Comparison of ENCODE assay signal across 1 cellular context in the genomic region with DNA sequence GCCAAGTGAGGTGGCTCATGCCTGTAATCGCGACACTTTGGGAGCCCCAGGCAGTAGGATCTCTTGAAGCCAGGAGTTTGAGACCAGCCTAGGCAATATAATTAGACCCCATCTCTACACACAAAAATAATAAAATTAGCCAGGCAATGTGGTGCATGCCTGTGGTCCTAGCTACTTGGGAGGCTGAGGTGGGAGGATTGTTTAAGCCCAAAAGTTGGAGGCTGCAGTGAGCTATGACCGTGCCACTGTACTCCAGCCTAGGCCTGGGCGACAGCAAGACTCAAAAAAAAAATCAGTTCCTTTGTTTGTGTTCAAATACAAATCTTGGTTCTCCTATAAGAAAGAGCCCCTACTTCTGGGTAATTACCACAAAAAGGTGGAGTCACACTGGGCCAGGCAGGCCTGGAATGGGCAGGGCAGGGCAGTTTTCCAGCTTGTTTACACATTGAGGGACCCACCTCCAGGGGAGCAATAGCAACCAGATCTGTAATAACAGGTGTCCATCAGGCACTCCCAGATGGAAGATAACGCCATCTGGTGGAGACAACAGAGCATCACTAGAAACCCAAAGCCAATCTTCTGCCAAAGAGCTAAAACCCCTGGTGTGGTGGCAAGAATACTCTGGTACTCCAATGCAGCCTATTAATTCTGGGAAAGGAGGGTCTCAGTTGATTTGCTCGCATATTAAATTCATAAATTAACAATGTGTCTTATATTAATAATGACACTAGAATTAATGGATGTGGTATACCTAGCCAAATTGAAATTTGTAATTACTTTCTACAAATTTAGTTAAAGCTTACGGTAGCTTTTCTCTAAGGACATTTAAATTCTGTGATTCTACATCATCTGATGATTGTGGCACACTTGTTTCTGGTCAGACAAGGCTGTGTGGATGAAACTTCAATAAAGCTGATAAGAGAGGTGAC.
TF ChIP-seq lines count a peak whose summit lies in the region.

No MANE protein-coding gene starts in this region.

TF ChIP-seq in K562, 482 proteins besides CTCF, POLR2A, EP300 and RAD21 (continued from another document and continues in another):
- TF ChIP-seq, protein P1, sequence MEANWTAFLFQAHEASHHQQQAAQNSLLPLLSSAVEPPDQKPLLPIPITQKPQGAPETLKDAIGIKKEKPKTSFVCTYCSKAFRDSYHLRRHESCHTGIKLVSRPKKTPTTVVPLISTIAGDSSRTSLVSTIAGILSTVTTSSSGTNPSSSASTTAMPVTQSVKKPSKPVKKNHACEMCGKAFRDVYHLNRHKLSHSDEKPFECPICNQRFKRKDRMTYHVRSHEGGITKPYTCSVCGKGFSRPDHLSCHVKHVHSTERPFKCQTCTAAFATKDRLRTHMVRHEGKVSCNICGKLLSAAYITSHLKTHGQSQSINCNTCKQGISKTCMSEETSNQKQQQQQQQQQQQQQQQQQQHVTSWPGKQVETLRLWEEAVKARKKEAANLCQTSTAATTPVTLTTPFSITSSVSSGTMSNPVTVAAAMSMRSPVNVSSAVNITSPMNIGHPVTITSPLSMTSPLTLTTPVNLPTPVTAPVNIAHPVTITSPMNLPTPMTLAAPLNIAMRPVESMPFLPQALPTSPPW (CRISPR knock-in tag; IDR thresholded peaks at IDR 0.05): 0 out of 2 replicates have a peak, but pooled peaks have one; percentile 11
- TF ChIP-seq PHF21A (IDR thresholded peaks at IDR 0.05; ENCODE audit: borderline replicate concordance, low read depth) (no peak), TAL1 (IDR thresholded peaks at IDR 0.05) (peak; percentile 58), ZEB2 (IDR thresholded peaks at IDR 0.05) (peak; percentile 81), MBD2 (IDR thresholded peaks at IDR 0.05; ENCODE audit: borderline replicate concordance, low read depth) (no peak), NCOA2 (IDR thresholded peaks at IDR 0.05; ENCODE audit: partially characterized antibody in 2 of 2) (no peak), ZBED1 (IDR thresholded peaks at IDR 0.05) (no peak), FOXP1 (CRISPR knock-in tag; IDR thresholded peaks at IDR 0.05) (peak; percentile 84; the same call in 1 of the 2 replicates), RB1 (IDR thresholded peaks at IDR 0.05; ENCODE audit: low read depth) (peak; percentile 60; the same call in 1 of the 2 replicates), ZNF717 (CRISPR knock-in tag; IDR thresholded peaks at IDR 0.05) (no peak), XRCC3 (IDR thresholded peaks at IDR 0.05) (no peak), MCM5 (IDR thresholded peaks at IDR 0.05; ENCODE audit: low read depth) (no peak), PTRF (tag; IDR thresholded peaks at IDR 0.05) (no peak), ETS2 (tag; IDR thresholded peaks at IDR 0.05; ENCODE audit: borderline replicate concordance, poor library complexity, severe bottlenecking) (no peak), ZSCAN32 (CRISPR knock-in tag; IDR thresholded peaks at IDR 0.05) (no peak), ATF7 (IDR thresholded peaks at IDR 0.05) (peak; percentile 19; the same call in 1 of the 2 replicates), SRSF7 (optimal IDR thresholded peaks at IDR 0.05; ENCODE audit: low read depth, low read length) (no peak), LEF1 (IDR thresholded peaks at IDR 0.05) (no peak), RFX5 (IDR thresholded peaks at IDR 0.05; ENCODE audit: low read depth, low read length) (no peak), NBN (IDR thresholded peaks at IDR 0.05; ENCODE audit: low read depth) (no peak), TEAD1 (CRISPR knock-in tag; IDR thresholded peaks at IDR 0.05) (peak in 1 of 2 experiments; percentile 48; a peak in 1 of 4 replicates), NCOR1 (IDR thresholded peaks at IDR 0.05) (no peak), CHD1 (IDR thresholded peaks at IDR 0.05; ENCODE audit: low read length) (no peak), GATAD2B (IDR thresholded peaks at IDR 0.05; ENCODE audit: borderline replicate concordance) (no peak), ILF3 (IDR thresholded peaks at IDR 0.05; ENCODE audit: borderline replicate concordance) (no peak), SP2 (IDR thresholded peaks at IDR 0.05; ENCODE audit: extremely low read depth, low read depth, low read length, poor library complexity, severe bottlenecking) (no peak), ZNF133 (CRISPR knock-in tag; IDR thresholded peaks at IDR 0.05) (no peak), IFI16 (CRISPR knock-in tag; IDR thresholded peaks at IDR 0.05) (no peak), GATAD2A (IDR thresholded peaks at IDR 0.05) (no peak), SIN3B (IDR thresholded peaks at IDR 0.05; ENCODE audit: low read depth) (no peak), ZFP1 (CRISPR knock-in tag; IDR thresholded peaks at IDR 0.05) (no peak), NCOA1 (IDR thresholded peaks at IDR 0.05; ENCODE audit: low read depth) (no peak), MECOM (CRISPR knock-in tag; IDR thresholded peaks at IDR 0.05) (no peak), CREBBP (IDR thresholded peaks at IDR 0.05; ENCODE audit: low read depth, low read length) (no peak), FOXJ3 (CRISPR knock-in tag; IDR thresholded peaks at IDR 0.05) (peak; percentile 72; the same call in 1 of the 2 replicates), FOXK1 (CRISPR knock-in tag; IDR thresholded peaks at IDR 0.05; ENCODE audit: borderline replicate concordance) (peak; percentile 82; the same call in 1 of the 2 replicates), KDM5B (IDR thresholded peaks at IDR 0.05; ENCODE audit: insufficient replicate concordance, low read depth, low read length) (no peak), NFIC (IDR thresholded peaks at IDR 0.05) (peak; percentile 45; the same call in 1 of the 2 replicates)
- TF ChIP-seq, protein P2, sequence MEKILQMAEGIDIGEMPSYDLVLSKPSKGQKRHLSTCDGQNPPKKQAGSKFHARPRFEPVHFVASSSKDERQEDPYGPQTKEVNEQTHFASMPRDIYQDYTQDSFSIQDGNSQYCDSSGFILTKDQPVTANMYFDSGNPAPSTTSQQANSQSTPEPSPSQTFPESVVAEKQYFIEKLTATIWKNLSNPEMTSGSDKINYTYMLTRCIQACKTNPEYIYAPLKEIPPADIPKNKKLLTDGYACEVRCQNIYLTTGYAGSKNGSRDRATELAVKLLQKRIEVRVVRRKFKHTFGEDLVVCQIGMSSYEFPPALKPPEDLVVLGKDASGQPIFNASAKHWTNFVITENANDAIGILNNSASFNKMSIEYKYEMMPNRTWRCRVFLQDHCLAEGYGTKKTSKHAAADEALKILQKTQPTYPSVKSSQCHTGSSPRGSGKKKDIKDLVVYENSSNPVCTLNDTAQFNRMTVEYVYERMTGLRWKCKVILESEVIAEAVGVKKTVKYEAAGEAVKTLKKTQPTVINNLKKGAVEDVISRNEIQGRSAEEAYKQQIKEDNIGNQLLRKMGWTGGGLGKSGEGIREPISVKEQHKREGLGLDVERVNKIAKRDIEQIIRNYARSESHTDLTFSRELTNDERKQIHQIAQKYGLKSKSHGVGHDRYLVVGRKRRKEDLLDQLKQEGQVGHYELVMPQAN (IDR thresholded peaks at IDR 0.05; ENCODE audit: borderline replicate concordance): no peak
- TF ChIP-seq, protein P3, sequence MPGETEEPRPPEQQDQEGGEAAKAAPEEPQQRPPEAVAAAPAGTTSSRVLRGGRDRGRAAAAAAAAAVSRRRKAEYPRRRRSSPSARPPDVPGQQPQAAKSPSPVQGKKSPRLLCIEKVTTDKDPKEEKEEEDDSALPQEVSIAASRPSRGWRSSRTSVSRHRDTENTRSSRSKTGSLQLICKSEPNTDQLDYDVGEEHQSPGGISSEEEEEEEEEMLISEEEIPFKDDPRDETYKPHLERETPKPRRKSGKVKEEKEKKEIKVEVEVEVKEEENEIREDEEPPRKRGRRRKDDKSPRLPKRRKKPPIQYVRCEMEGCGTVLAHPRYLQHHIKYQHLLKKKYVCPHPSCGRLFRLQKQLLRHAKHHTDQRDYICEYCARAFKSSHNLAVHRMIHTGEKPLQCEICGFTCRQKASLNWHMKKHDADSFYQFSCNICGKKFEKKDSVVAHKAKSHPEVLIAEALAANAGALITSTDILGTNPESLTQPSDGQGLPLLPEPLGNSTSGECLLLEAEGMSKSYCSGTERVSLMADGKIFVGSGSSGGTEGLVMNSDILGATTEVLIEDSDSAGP (CRISPR knock-in tag; IDR thresholded peaks at IDR 0.05): no peak
- TF ChIP-seq, protein P4, sequence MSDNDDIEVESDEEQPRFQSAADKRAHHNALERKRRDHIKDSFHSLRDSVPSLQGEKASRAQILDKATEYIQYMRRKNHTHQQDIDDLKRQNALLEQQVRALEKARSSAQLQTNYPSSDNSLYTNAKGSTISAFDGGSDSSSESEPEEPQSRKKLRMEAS (CRISPR knock-in tag; IDR thresholded peaks at IDR 0.05): peak; percentile 27; the same call in 1 of the 2 replicates
- TF ChIP-seq, protein P5, sequence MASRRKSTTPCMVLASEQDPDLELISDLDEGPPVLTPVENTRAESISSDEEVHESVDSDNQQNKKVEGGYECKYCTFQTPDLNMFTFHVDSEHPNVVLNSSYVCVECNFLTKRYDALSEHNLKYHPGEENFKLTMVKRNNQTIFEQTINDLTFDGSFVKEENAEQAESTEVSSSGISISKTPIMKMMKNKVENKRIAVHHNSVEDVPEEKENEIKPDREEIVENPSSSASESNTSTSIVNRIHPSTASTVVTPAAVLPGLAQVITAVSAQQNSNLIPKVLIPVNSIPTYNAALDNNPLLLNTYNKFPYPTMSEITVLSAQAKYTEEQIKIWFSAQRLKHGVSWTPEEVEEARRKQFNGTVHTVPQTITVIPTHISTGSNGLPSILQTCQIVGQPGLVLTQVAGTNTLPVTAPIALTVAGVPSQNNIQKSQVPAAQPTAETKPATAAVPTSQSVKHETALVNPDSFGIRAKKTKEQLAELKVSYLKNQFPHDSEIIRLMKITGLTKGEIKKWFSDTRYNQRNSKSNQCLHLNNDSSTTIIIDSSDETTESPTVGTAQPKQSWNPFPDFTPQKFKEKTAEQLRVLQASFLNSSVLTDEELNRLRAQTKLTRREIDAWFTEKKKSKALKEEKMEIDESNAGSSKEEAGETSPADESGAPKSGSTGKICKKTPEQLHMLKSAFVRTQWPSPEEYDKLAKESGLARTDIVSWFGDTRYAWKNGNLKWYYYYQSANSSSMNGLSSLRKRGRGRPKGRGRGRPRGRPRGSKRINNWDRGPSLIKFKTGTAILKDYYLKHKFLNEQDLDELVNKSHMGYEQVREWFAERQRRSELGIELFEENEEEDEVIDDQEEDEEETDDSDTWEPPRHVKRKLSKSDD (conservative IDR thresholded peaks at IDR 0.05; ENCODE audit: low read length): no peak
- TF ChIP-seq, protein P6, sequence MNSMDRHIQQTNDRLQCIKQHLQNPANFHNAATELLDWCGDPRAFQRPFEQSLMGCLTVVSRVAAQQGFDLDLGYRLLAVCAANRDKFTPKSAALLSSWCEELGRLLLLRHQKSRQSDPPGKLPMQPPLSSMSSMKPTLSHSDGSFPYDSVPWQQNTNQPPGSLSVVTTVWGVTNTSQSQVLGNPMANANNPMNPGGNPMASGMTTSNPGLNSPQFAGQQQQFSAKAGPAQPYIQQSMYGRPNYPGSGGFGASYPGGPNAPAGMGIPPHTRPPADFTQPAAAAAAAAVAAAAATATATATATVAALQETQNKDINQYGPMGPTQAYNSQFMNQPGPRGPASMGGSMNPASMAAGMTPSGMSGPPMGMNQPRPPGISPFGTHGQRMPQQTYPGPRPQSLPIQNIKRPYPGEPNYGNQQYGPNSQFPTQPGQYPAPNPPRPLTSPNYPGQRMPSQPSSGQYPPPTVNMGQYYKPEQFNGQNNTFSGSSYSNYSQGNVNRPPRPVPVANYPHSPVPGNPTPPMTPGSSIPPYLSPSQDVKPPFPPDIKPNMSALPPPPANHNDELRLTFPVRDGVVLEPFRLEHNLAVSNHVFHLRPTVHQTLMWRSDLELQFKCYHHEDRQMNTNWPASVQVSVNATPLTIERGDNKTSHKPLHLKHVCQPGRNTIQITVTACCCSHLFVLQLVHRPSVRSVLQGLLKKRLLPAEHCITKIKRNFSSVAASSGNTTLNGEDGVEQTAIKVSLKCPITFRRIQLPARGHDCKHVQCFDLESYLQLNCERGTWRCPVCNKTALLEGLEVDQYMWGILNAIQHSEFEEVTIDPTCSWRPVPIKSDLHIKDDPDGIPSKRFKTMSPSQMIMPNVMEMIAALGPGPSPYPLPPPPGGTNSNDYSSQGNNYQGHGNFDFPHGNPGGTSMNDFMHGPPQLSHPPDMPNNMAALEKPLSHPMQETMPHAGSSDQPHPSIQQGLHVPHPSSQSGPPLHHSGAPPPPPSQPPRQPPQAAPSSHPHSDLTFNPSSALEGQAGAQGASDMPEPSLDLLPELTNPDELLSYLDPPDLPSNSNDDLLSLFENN (IDR thresholded peaks at IDR 0.05; ENCODE audit: low read depth in 2 of 2, low read length in 2 of 2): no peak
- TF ChIP-seq, protein P7, sequence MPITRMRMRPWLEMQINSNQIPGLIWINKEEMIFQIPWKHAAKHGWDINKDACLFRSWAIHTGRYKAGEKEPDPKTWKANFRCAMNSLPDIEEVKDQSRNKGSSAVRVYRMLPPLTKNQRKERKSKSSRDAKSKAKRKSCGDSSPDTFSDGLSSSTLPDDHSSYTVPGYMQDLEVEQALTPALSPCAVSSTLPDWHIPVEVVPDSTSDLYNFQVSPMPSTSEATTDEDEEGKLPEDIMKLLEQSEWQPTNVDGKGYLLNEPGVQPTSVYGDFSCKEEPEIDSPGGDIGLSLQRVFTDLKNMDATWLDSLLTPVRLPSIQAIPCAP (CRISPR knock-in tag; IDR thresholded peaks at IDR 0.05; ENCODE audit: borderline replicate concordance): no peak
- TF ChIP-seq, protein P8, sequence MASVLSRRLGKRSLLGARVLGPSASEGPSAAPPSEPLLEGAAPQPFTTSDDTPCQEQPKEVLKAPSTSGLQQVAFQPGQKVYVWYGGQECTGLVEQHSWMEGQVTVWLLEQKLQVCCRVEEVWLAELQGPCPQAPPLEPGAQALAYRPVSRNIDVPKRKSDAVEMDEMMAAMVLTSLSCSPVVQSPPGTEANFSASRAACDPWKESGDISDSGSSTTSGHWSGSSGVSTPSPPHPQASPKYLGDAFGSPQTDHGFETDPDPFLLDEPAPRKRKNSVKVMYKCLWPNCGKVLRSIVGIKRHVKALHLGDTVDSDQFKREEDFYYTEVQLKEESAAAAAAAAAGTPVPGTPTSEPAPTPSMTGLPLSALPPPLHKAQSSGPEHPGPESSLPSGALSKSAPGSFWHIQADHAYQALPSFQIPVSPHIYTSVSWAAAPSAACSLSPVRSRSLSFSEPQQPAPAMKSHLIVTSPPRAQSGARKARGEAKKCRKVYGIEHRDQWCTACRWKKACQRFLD (CRISPR knock-in tag; IDR thresholded peaks at IDR 0.05): no peak
- TF ChIP-seq, protein P9, sequence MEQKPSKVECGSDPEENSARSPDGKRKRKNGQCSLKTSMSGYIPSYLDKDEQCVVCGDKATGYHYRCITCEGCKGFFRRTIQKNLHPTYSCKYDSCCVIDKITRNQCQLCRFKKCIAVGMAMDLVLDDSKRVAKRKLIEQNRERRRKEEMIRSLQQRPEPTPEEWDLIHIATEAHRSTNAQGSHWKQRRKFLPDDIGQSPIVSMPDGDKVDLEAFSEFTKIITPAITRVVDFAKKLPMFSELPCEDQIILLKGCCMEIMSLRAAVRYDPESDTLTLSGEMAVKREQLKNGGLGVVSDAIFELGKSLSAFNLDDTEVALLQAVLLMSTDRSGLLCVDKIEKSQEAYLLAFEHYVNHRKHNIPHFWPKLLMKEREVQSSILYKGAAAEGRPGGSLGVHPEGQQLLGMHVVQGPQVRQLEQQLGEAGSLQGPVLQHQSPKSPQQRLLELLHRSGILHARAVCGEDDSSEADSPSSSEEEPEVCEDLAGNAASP (IDR thresholded peaks at IDR 0.05): no peak
